In genomic region chr12:51661836-51662235, GRCh38 we compare ENCODE assay signal across 13 cellular contexts.
"Had no signal": no experiment of that assay in that cellular context is flagged by ENCODE, and none has a peak within 500 bp of the region (broad histone marks: within the 10 kb centered on the region; RNA-seq: fewer than 3 reads in every experiment).

No MANE protein-coding gene starts in this region.

- FAIRE-seq: colon, endometrium had no signal

- DNase-seq: activated CD4-positive, alpha-beta memory T cell treated with anti-CD3 and anti-CD28 coated beads, Interleukin-2, amount 10 ng/mL, durations not matched to agents 7 days and 5 days; activated CD4-positive, alpha-beta T cell treated with anti-CD3 and anti-CD28 coated beads for 4 hours; activated effector memory CD4-positive, alpha-beta T cell treated with Interleukin-2 at 50 U/mL for 16 hours; activated T-cell treated with anti-CD3 and anti-CD28 coated beads, Interleukin-2, amount 50 U/mL, for 24 hours; hippocampal formation; left ventricle myocardium superior; mesenchymal stem cell; naive thymus-derived CD8-positive, alpha-beta T cell; stimulated activated CD4-positive, alpha-beta T cell treated with anti-CD3 and anti-CD28 coated beads, Interleukin-2, amount 100 ng/mL, for 48 hours had no signal

- ATAC-seq: esophagus mucosa; left ventricle myocardium superior; naive thymus-derived CD8-positive, alpha-beta T cell; stimulated activated memory B cell treated with anti-CD40 and anti-IgM and Interleukin-4, amounts not matched to agents 10 μg/mL and 1 μg/mL and 100 μg/mL, for 72 hours had no signal
